In the genomic region with DNA sequence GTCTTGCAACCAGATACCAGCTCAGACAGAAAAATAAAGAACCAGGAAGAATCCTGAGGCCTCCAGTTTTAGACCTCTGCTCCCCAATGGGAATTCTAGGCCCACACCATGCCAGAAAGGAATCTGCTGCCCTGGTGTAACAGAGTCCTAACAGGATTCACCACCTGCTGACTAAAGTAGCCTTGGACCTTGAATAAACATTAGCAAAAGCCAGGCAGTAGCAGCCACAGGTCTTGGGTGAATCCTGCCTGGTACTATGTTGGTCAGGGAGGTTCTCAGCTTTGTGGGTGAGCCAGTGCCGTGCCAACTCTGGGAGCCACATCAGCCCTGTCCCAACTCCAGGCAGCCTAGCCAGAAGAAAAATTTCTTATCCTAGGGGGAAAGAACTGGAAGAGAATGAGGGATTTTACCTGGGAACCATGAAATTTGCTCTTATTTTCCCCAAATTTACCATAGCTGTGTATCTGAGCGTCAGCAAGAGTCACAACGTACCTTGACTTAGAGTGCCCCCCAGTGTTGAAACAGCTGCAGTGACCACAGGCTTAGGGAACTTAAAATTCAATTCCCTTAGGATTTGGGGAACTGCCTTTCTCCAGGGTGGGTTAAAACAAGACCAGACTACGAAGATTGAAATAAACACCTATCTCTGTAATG, we compare ENCODE assay signal across 1 cellular context.
TF ChIP-seq lines count a peak whose summit lies in the region.

No MANE protein-coding gene starts in this region.

TF ChIP-seq in H1, 55 proteins besides CTCF, POLR2A, EP300 and RAD21 (continued from another document):
- TF ChIP-seq JUN (IDR thresholded peaks at IDR 0.05; ENCODE audit: low read depth, low read length) (no peak), CEBPB (IDR thresholded peaks at IDR 0.05; ENCODE audit: low read depth, low read length) (no peak), CHD1 (IDR thresholded peaks at IDR 0.05; ENCODE audit: low read depth, low read length) (no peak), POU5F1 (IDR thresholded peaks at IDR 0.05; ENCODE audit: low read depth, low read length) (no peak)
TF ChIP-seq in H1: peak in this region for 0.
